ENCODE assay signal across 18 cellular contexts in the genomic region with DNA sequence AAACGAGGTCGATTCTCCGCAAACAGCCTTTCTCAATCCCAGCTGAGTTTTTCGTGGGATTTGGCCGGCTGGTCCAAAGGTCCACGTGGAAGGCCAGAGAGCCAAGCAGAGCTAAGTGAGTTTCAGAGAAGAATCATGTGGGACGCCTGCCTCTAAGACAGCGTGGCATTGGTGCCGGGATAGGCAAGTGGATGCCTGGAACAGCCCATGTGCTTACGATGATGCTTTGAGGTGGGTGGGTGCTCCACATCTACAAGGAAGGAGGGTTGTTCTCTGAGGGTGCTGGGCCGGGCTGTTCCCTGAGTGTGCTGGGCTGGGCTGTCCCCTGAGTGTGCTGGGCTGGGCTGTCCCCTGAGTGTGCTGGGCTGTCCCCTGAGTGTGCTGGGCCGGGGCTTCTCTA. TPM values are rescaled to one million over a fixed set of nuclear protein-coding genes. Genes with fewer than 3 reads are reported as not detected.
DNase-seq lines count a peak whose midpoint lies in the region; ATAC-seq and TF ChIP-seq lines count a peak whose summit lies in the region.
"Had no signal": no experiment of that assay in that cellular context is flagged by ENCODE, and none has a peak within 500 bp of the region (broad histone marks: within the 10 kb centered on the region; RNA-seq: fewer than 3 reads in every experiment).

No MANE protein-coding gene starts in this region.

- H3K9me3 ChIP-seq in neuronal stem cell (replicated peaks in 1 of 2; ENCODE audit: control insufficient read depth in 2 of 2, insufficient read depth in 1 of 2, low read depth in 1 of 2, low read length in 2 of 2), result peaks cover 0 to 1% of the 10 kb centered on the region in 2 donors
- H3K9me3 ChIP-seq: SJSA1 had no signal

- DNase-seq in left ventricle myocardium superior (peak; percentile 10), left cardiac atrium (no peak), neuronal stem cell (ENCODE audit: low spot score) (no peak), erythroblast (lab: John Stamatoyannopoulos, UW) (no peak), LoVo (ENCODE audit: low spot score) (no peak)
- DNase-seq in effector CD4-positive, alpha-beta T cell, result peak; percentile 0
- DNase-seq: KG1, MV-4-11, NCI-H1694 treated with DMSO at 0.1 percent for 48 hours, NCI-H510A, NCI-H748 treated with DMSO at 0.1 percent for 48 hours, OCI-M1, RPMI8226 had no signal

- peak overlapping the region; percentile 89 for H4K8ac ChIP-seq in neuronal stem cell (ENCODE audit: low read depth, low read length)

- H3K27ac ChIP-seq in neuronal stem cell (replicated peaks; ENCODE audit: low read length), result no peak overlapping the region
- H3K27ac ChIP-seq: BLaER1 treated with 17β-estradiol and CSF1 and Interleukin-3, amounts not matched to agents 10 nM and 100 nM; SJSA1 had no signal

- peaks cover 0 to 3% (median 2%) of the 10 kb centered on the region in 3 experiments for H3K27me3 ChIP-seq in neuronal stem cell (ENCODE audit: control insufficient read depth in 3 of 3, insufficient read depth in 3 of 3, low read depth in 1 of 3, low read length in 3 of 3)
- H3K27me3 ChIP-seq: BLaER1 treated with 17β-estradiol and CSF1 and Interleukin-3, amounts not matched to agents 10 nM and 100 nM; SJSA1 had no signal

- H3K4me2 ChIP-seq in neuronal stem cell (ENCODE audit: insufficient read depth, low read length, poor library complexity, severe bottlenecking), result no peak overlapping the region
- H3K4me2 ChIP-seq: BLaER1 treated with 17β-estradiol and CSF1 and Interleukin-3, amounts not matched to agents 10 nM and 100 nM had no signal

- H3K79me1 ChIP-seq in neuronal stem cell (ENCODE audit: low read depth, low read length), result no peaks in the 10 kb centered on the region

- peak overlapping the region; percentile 36 for H2AK5ac ChIP-seq in neuronal stem cell (ENCODE audit: low read depth, low read length)

- no peak overlapping the region for H3K14ac ChIP-seq in neuronal stem cell (ENCODE audit: low read length)

- intact Hi-C loops in left ventricle myocardium superior (cut with micrococcal nuclease), result no loop called here
- intact Hi-C loops in left cardiac atrium (cut with DNase I), result no loop called here

- ATAC-seq in left ventricle myocardium superior, result no peak
- no peak for ATAC-seq in left cardiac atrium
- no peak for ATAC-seq in GM21576 (IDR thresholded peaks at IDR 0.05; ENCODE audit: unreplicated experiment)

- no peak overlapping the region for H3K4me3 ChIP-seq in neuronal stem cell (ENCODE audit: low read length in 2 of 2)
- H3K4me3 ChIP-seq: BLaER1 treated with 17β-estradiol and CSF1 and Interleukin-3, amounts not matched to agents 10 nM and 100 nM; SJSA1 had no signal

- no peak overlapping the region for H2BK15ac ChIP-seq in neuronal stem cell (ENCODE audit: low read length)

- H2BK12ac ChIP-seq in neuronal stem cell (ENCODE audit: low read length), result no peak overlapping the region

- H3K23ac ChIP-seq in neuronal stem cell (ENCODE audit: low read depth, low read length, poor library complexity), result no peak overlapping the region

- H2BK5ac ChIP-seq in neuronal stem cell (ENCODE audit: low read length), result no peak overlapping the region

- H3K36me3 ChIP-seq in neuronal stem cell (replicated peaks in 1 of 2; ENCODE audit: control insufficient read depth in 2 of 2, insufficient read depth in 2 of 2, low read length in 2 of 2), result no peaks in the 10 kb centered on the region
- H3K36me3 ChIP-seq: BLaER1 treated with 17β-estradiol and CSF1 and Interleukin-3, amounts not matched to agents 10 nM and 100 nM; SJSA1 had no signal

- H3K4ac ChIP-seq in neuronal stem cell (ENCODE audit: low read length), result no peak overlapping the region

- H4K91ac ChIP-seq in neuronal stem cell (ENCODE audit: low read depth, low read length, poor library complexity), result no peak overlapping the region

- H3K4me1 ChIP-seq in neuronal stem cell (ENCODE audit: control insufficient read depth in 2 of 2, insufficient read depth in 1 of 2, low read depth in 1 of 2, low read length in 2 of 2), result no peaks in the 10 kb centered on the region
- H3K4me1 ChIP-seq: SJSA1 had no signal

- H2BK120ac ChIP-seq in neuronal stem cell (ENCODE audit: low read depth, low read length), result no peak overlapping the region

- no CpG with 5 or more reads among the region's 12 CpGs for WGBS in neuronal stem cell (ENCODE audit: extremely low coverage in 2 of 2, insufficient read length in 2 of 2, insufficient replicate concordance in 1 of 2), 2 donors

- H2AFZ ChIP-seq in neuronal stem cell (ENCODE audit: low read length), result no peak overlapping the region

- TF ChIP-seq POLR2A in erythroblast (IDR thresholded peaks at IDR 0.05; ENCODE audit: low read length), result no peak

- H3K9ac ChIP-seq in neuronal stem cell (ENCODE audit: low read depth, low read length, poor library complexity), result no peak overlapping the region
- H3K9ac ChIP-seq: BLaER1 treated with 17β-estradiol and CSF1 and Interleukin-3, amounts not matched to agents 10 nM and 100 nM had no signal

- H3K18ac ChIP-seq in neuronal stem cell (ENCODE audit: low read length), result no peak overlapping the region

RNA-seq across cellular contexts. Expression of gene MUC2, which starts 41.4 kb away (rescaled TPM):
- total RNA-seq in left ventricle myocardium superior, result not detected
- total RNA-seq in left cardiac atrium, result under 1 TPM in 1 of 2 donors, not detected in 1; 0.26 TPM
- not detected for polyA plus RNA-seq in neuronal stem cell (2013, experiment 1 of 2)
- under 0.01 TPM for polyA plus RNA-seq in neuronal stem cell (2013, experiment 2 of 2)
- total RNA-seq: CD8-positive, alpha-beta memory T cell; H4; SJSA1 had no signal
- polyA plus RNA-seq: CD8-positive, alpha-beta memory T cell had no signal

RNA-seq across cellular contexts. Expression of gene MUC5AC, which starts 41.6 kb away (rescaled TPM):
- total RNA-seq in left ventricle myocardium superior (not detected), left cardiac atrium (not detected)
- polyA plus RNA-seq in neuronal stem cell (2013, experiment 1 of 2), result not detected
- polyA plus RNA-seq in neuronal stem cell (2013, experiment 2 of 2), result not detected
- total RNA-seq: CD8-positive, alpha-beta memory T cell; H4 had no signal
- polyA plus RNA-seq: CD8-positive, alpha-beta memory T cell had no signal

Comparison
In these comparisons a context has a peak if more than half of its experiments do, and no peak if none do; other contexts are left out.
1. DNase-seq: peak in left ventricle myocardium superior (single experiment) and effector CD4-positive, alpha-beta T cell (single experiment); none in left cardiac atrium (single experiment), neuronal stem cell (single experiment), erythroblast (0 of 2) and LoVo (single experiment).